ENCODE assay signal across 1 cellular context in genomic region chr13:99367106-99367616, GRCh38.
TF ChIP-seq lines count a peak whose summit lies in the region.

No MANE protein-coding gene starts in this region.

TF ChIP-seq in GM12878, 131 proteins besides CTCF, POLR2A, EP300 and RAD21 (continued from another document):
- TF ChIP-seq PKNOX1 (IDR thresholded peaks at IDR 0.05), result peak; percentile 74
TF ChIP-seq in GM12878: peak in this region for 2.
